ENCODE assay signal across 8 cellular contexts in genomic region chr11:128859563-128860441, GRCh38. TPM values are rescaled to one million over a fixed set of nuclear protein-coding genes. Genes with fewer than 3 reads are reported as not detected.
DNase-seq lines count a peak whose midpoint lies in the region; ATAC-seq and TF ChIP-seq lines count a peak whose summit lies in the region.

No MANE protein-coding gene starts in this region.

- H3F3A ChIP-seq in Loucy (ENCODE audit: low read depth): no peaks in the 10 kb centered on the region

- peak; percentile 12 for DNase-seq in GM12864 (ENCODE audit: low read depth)
- DNase-seq in H4 (ENCODE audit: low spot score): peak; percentile 19
- DNase-seq in activated CD4-positive, alpha-beta T cell treated with anti-CD3 and anti-CD28 coated beads, Interleukin-2, amount 10 ng/mL, durations not matched to agents 7 days and 5 days: peak; percentile 75
- DNase-seq in effector CD4-positive, alpha-beta T cell: peak; percentile 65
- DNase-seq in mucosa of gallbladder (ENCODE audit: low spot score): peak; percentile 71
- DNase-seq in stimulated activated CD8-positive, alpha-beta memory T cell treated with anti-CD3 and anti-CD28 coated beads, Interleukin-7, amount 100 ng/mL, for 24 hours (ENCODE audit: low read depth): peak; percentile 60

- H3K4me1 ChIP-seq in Loucy (ENCODE audit: insufficient read depth, low read length, poor library complexity, severe bottlenecking): no peaks in the 10 kb centered on the region

- no peaks in the 10 kb centered on the region for H3K79me2 ChIP-seq in Loucy (ENCODE audit: insufficient read depth, low read length)

- no peaks in the 10 kb centered on the region for H3K9me3 Mint-ChIP-seq in activated CD4-positive, alpha-beta T cell treated with anti-CD3 and anti-CD28 coated beads, Interleukin-2, amount 10 ng/mL, durations not matched to agents 7 days and 5 days

- H3K27me3 ChIP-seq in Loucy (ENCODE audit: insufficient read depth, low read length, poor library complexity, severe bottlenecking): no peaks in the 10 kb centered on the region

- H3K9me2 ChIP-seq in Loucy (replicated peaks; ENCODE audit: low read depth, low read length): no peaks in the 10 kb centered on the region

- H3K4me3 Mint-ChIP-seq in activated CD4-positive, alpha-beta T cell treated with anti-CD3 and anti-CD28 coated beads, Interleukin-2, amount 10 ng/mL, durations not matched to agents 7 days and 5 days: no peak overlapping the region

- TF ChIP-seq CTCF in GM12864 (IDR thresholded peaks at IDR 0.05; ENCODE audit: low read depth, low read length, missing control alignments) (peak; percentile 98), Loucy (conservative IDR thresholded peaks at IDR 0.05; ENCODE audit: low read length) (peak; percentile 67)

- peaks cover 7% of the 10 kb centered on the region for H3K4me1 Mint-ChIP-seq in activated CD4-positive, alpha-beta T cell treated with anti-CD3 and anti-CD28 coated beads, Interleukin-2, amount 10 ng/mL, durations not matched to agents 7 days and 5 days

- H2AFZ ChIP-seq in Loucy (ENCODE audit: low read length): no peak overlapping the region

- H3K9me3 ChIP-seq in Loucy (ENCODE audit: insufficient read depth, low read depth, low read length): no peaks in the 10 kb centered on the region

- POLR2A ChIA-PET in activated CD4-positive, alpha-beta T cell treated with anti-CD3 and anti-CD28 coated beads, Interleukin-2, amount 10 ng/mL, durations not matched to agents 7 days and 5 days (lab: Charles Lee): no interaction called here

- ATAC-seq in HG03039 (IDR thresholded peaks at IDR 0.05; ENCODE audit: unreplicated experiment): no peak

- no peak overlapping the region for H3K27ac Mint-ChIP-seq in activated CD4-positive, alpha-beta T cell treated with anti-CD3 and anti-CD28 coated beads, Interleukin-2, amount 10 ng/mL, durations not matched to agents 7 days and 5 days

- peaks cover 6% of the 10 kb centered on the region for H3K27me3 Mint-ChIP-seq in activated CD4-positive, alpha-beta T cell treated with anti-CD3 and anti-CD28 coated beads, Interleukin-2, amount 10 ng/mL, durations not matched to agents 7 days and 5 days

- H3K9ac ChIP-seq in Loucy (ENCODE audit: low read depth, low read length, poor library complexity, severe bottlenecking): no peak overlapping the region

- CTCF ChIA-PET in activated CD4-positive, alpha-beta T cell treated with anti-CD3 and anti-CD28 coated beads, Interleukin-2, amount 10 ng/mL, durations not matched to agents 7 days and 5 days (lab: Charles Lee): interaction anchor here (0.6 to 1.4 kb wide), 4 partner anchors 11 to 687 kb away, joined by 3 to 6 read pairs (median 4); no protein-coding TSS in a partner anchor

- no peaks in the 10 kb centered on the region for H4K20me1 ChIP-seq in Loucy (ENCODE audit: insufficient read depth, low read length, poor library complexity, severe bottlenecking)

- no peaks in the 10 kb centered on the region for H3K36me3 ChIP-seq in Loucy (ENCODE audit: insufficient read depth, low read length)

- H3K36me3 Mint-ChIP-seq in activated CD4-positive, alpha-beta T cell treated with anti-CD3 and anti-CD28 coated beads, Interleukin-2, amount 10 ng/mL, durations not matched to agents 7 days and 5 days (ENCODE audit: low read depth): no peaks in the 10 kb centered on the region

- H3K4me3 ChIP-seq in GM12864 (ENCODE audit: low read depth, low read length): no peak overlapping the region
- H3K4me3 ChIP-seq in Loucy (ENCODE audit: low read length, poor library complexity, severe bottlenecking): no peak overlapping the region

- no peak overlapping the region for H3K4me2 ChIP-seq in Loucy (ENCODE audit: low read depth, low read length, poor library complexity, severe bottlenecking)

RNA-seq across cellular contexts. Expression of gene KCNJ1, which starts 7.3 kb away (rescaled TPM):
- not detected in 2 replicates for total RNA-seq in H4 (2014; rRNA removed; shearing (Covaris generic))
- not detected for total RNA-seq in activated CD4-positive, alpha-beta T cell treated with anti-CD3 and anti-CD28 coated beads, Interleukin-2, amount 10 ng/mL, durations not matched to agents 7 days and 5 days
- not detected for total RNA-seq in mucosa of gallbladder

RNA-seq across cellular contexts. Expression of gene KCNJ5, which starts 31.4 kb away (rescaled TPM):
- not detected in 2 replicates for total RNA-seq in H4 (2014; rRNA removed; shearing (Covaris generic))
- total RNA-seq in activated CD4-positive, alpha-beta T cell treated with anti-CD3 and anti-CD28 coated beads, Interleukin-2, amount 10 ng/mL, durations not matched to agents 7 days and 5 days: not detected
- total RNA-seq in mucosa of gallbladder: 1.6 TPM

Comparison
In these comparisons a context has a peak if more than half of its experiments do, and no peak if none do; other contexts are left out.
1. DNase-seq: peak in every context shown above with its lines; median percentile 75 in activated CD4-positive, alpha-beta T cell treated with anti-CD3 and anti-CD28 coated beads, Interleukin-2, amount 10 ng/mL, durations not matched to agents 7 days and 5 days; 71 in mucosa of gallbladder; 65 in effector CD4-positive, alpha-beta T cell; 60 in stimulated activated CD8-positive, alpha-beta memory T cell treated with anti-CD3 and anti-CD28 coated beads, Interleukin-7, amount 100 ng/mL, for 24 hours; 19 in H4; 12 in GM12864.